ENCODE assay signal across 8 cellular contexts in genomic region chr2:190880374-190881073, GRCh38. TPM values are rescaled to one million over a fixed set of nuclear protein-coding genes. Genes with fewer than 3 reads are reported as not detected.
DNase-seq lines count a peak whose midpoint lies in the region; ATAC-seq and TF ChIP-seq lines count a peak whose summit lies in the region.

Gene GLS, plus strand, starts transcription at chr2:190880821. Its CDS starts 264 bp downstream, at chr2:190881085.

- peak within 1 kb of the TSS; percentile 91 for H3K4me3 Mint-ChIP-seq in activated T-helper 2 cell treated with anti-CD3 and anti-CD28 coated beads, Interferon-gamma antibody, Interleukin-2, Interleukin-4, amounts not matched to agents 10 μg/mL and 5 μg/mL and 100 μg/mL, durations not matched to agents 14 hours and 24 hours and 36 hours (ENCODE audit: low read depth)
- H3K4me3 Mint-ChIP-seq in natural killer cell: peak within 1 kb of the TSS; percentile 98

- peak within 1 kb of the TSS; percentile 86 for H3K27ac ChIP-seq in RWPE2 (ENCODE audit: poor library complexity, severe bottlenecking)

- H3K27ac Mint-ChIP-seq in activated T-helper 2 cell treated with anti-CD3 and anti-CD28 coated beads, Interferon-gamma antibody, Interleukin-2, Interleukin-4, amounts not matched to agents 10 μg/mL and 5 μg/mL and 100 μg/mL, durations not matched to agents 14 hours and 24 hours and 36 hours: peak within 1 kb of the TSS; percentile 97
- peak within 1 kb of the TSS; percentile 99 to 100 for H3K27ac Mint-ChIP-seq in natural killer cell

- H3K9me3 ChIP-seq in RWPE2 (ENCODE audit: severe bottlenecking): no peaks in the 10 kb centered on the region

- DNase-seq in EH (ENCODE audit: low read depth) (peak; percentile 98), H4 (ENCODE audit: low spot score) (peak; percentile 95), LoVo (ENCODE audit: low spot score) (peak; percentile 97), RWPE2 (ENCODE audit: low spot score) (peak; percentile 94), fibroblast of mammary gland (ENCODE audit: low read depth) (peak; percentile 94), natural killer cell (peak; percentile 95)
- peak; percentile 95 for DNase-seq in activated T-helper 2 cell treated with anti-CD3 and anti-CD28 coated beads, Interferon-gamma antibody, Interleukin-2, Interleukin-4, amounts not matched to agents 10 μg/mL and 5 μg/mL and 100 μg/mL, durations not matched to agents 14 hours and 24 hours and 36 hours (ENCODE audit: low spot score)
- peak; percentile 97 for DNase-seq in stimulated activated naive CD4-positive, alpha-beta T cell treated with Interleukin-2 at 50 U/mL for 16 hours (lab: John Stamatoyannopoulos, UW)

- ATAC-seq in RWPE2 (ENCODE audit: low read depth) (peak; percentile 91), natural killer cell (peak; percentile 75 to 89 (median 82))

- H3K4me1 ChIP-seq in RWPE2 (ENCODE audit: insufficient read depth, poor library complexity, severe bottlenecking): peaks cover 13% of the 10 kb centered on the region

- TF ChIP-seq CTCF in RWPE2 (IDR thresholded peaks at IDR 0.05; ENCODE audit: poor library complexity, severe bottlenecking) (no peak), fibroblast of mammary gland (conservative IDR thresholded peaks at IDR 0.05; ENCODE audit: control insufficient read depth, insufficient read depth, low read depth, low read length) (no peak), natural killer cell (IDR thresholded peaks at IDR 0.05) (no peak)

- no peaks in the 10 kb centered on the region for H3K27me3 Mint-ChIP-seq in activated T-helper 2 cell treated with anti-CD3 and anti-CD28 coated beads, Interferon-gamma antibody, Interleukin-2, Interleukin-4, amounts not matched to agents 10 μg/mL and 5 μg/mL and 100 μg/mL, durations not matched to agents 14 hours and 24 hours and 36 hours (ENCODE audit: low read depth)
- peaks cover 0 to 2% of the 10 kb centered on the region in 2 donors for H3K27me3 Mint-ChIP-seq in natural killer cell (ENCODE audit: low read depth in 2 of 2)

- intact Hi-C loops in activated T-helper 2 cell treated with anti-CD3 and anti-CD28 coated beads, Interferon-gamma antibody, Interleukin-2, Interleukin-4, amounts not matched to agents 10 μg/mL and 5 μg/mL and 100 μg/mL, durations not matched to agents 14 hours and 24 hours and 36 hours (cut with micrococcal nuclease): loop anchor here (1.0 to 5.0 kb wide), 7 partner anchors 30 to 473 kb away; partner anchors contain the start of genes MFSD6, NEMP2 and STAT4
- intact Hi-C loops in natural killer cell (cut with micrococcal nuclease): loop anchor here (1.0 to 10.0 kb wide), 4 partner anchors 30 to 1098 kb away; partner anchors contain the start of genes NEMP2, ORMDL1 and PMS1

- H3K9me3 Mint-ChIP-seq in activated T-helper 2 cell treated with anti-CD3 and anti-CD28 coated beads, Interferon-gamma antibody, Interleukin-2, Interleukin-4, amounts not matched to agents 10 μg/mL and 5 μg/mL and 100 μg/mL, durations not matched to agents 14 hours and 24 hours and 36 hours: no peaks in the 10 kb centered on the region
- no peaks in the 10 kb centered on the region for H3K9me3 Mint-ChIP-seq in natural killer cell

- H3K4me3 ChIP-seq in RWPE2 (ENCODE audit: severe bottlenecking) (peak within 1 kb of the TSS; percentile 87), fibroblast of mammary gland (ENCODE audit: control insufficient read depth, low read depth, low read length) (peak within 1 kb of the TSS; percentile 90)

- H3K4me1 Mint-ChIP-seq in activated T-helper 2 cell treated with anti-CD3 and anti-CD28 coated beads, Interferon-gamma antibody, Interleukin-2, Interleukin-4, amounts not matched to agents 10 μg/mL and 5 μg/mL and 100 μg/mL, durations not matched to agents 14 hours and 24 hours and 36 hours (ENCODE audit: low read depth): peaks cover 35% of the 10 kb centered on the region
- H3K4me1 Mint-ChIP-seq in natural killer cell: peaks cover 46 to 47% of the 10 kb centered on the region in 2 donors

- peaks cover 35% of the 10 kb centered on the region for H3K36me3 Mint-ChIP-seq in activated T-helper 2 cell treated with anti-CD3 and anti-CD28 coated beads, Interferon-gamma antibody, Interleukin-2, Interleukin-4, amounts not matched to agents 10 μg/mL and 5 μg/mL and 100 μg/mL, durations not matched to agents 14 hours and 24 hours and 36 hours (ENCODE audit: low read depth)
- no peaks in the 10 kb centered on the region for H3K36me3 Mint-ChIP-seq in natural killer cell

- no peaks in the 10 kb centered on the region for H3K27me3 ChIP-seq in RWPE2 (ENCODE audit: insufficient read depth, poor library complexity, severe bottlenecking)

- peaks cover 8% of the 10 kb centered on the region; the same call in 1 of the 2 replicates for H3K36me3 ChIP-seq in RWPE2 (ENCODE audit: low read depth)

RNA-seq across cellular contexts. Expression of gene GLS, which starts in this region (rescaled TPM):
- 39.0 and 40.2 TPM in 2 replicates for total RNA-seq in H4 (2014; rRNA removed; shearing (Covaris generic))
- 195 and 201 TPM in 2 replicates for total RNA-seq in activated T-helper 2 cell treated with anti-CD3 and anti-CD28 coated beads, Interferon-gamma antibody, Interleukin-2, Interleukin-4, amounts not matched to agents 10 μg/mL and 5 μg/mL and 100 μg/mL, durations not matched to agents 14 hours and 24 hours and 36 hours
- 100 to 1,000 TPM; 279 to 322 (median 285) TPM for total RNA-seq in natural killer cell

Comparison
In these comparisons a context has a peak if more than half of its experiments do, and no peak if none do; other contexts are left out.
1. Peak in every context shown above with its lines: DNase-seq, ATAC-seq, H3K4me3 ChIP-seq and H3K27ac ChIP-seq.